In genomic region chr19:54388001-54388802, GRCh38 we compare ENCODE assay signal across 1 cellular context.
TF ChIP-seq lines count a peak whose summit lies in the region.

No MANE protein-coding gene starts in this region.

TF ChIP-seq in HEK293, 187 proteins besides CTCF, POLR2A, EP300 and RAD21 (continued from another document):
- TF ChIP-seq ZNF560 (tag by site-specific recombination; IDR thresholded peaks at IDR 0.05; ENCODE audit: borderline replicate concordance), result no peak
- 0 out of 2 replicates have a peak, but pooled peaks have one; percentile 25 for TF ChIP-seq WT1 (tag by site-specific recombination; IDR thresholded peaks at IDR 0.05)
- TF ChIP-seq ZNF658 (tag by site-specific recombination; IDR thresholded peaks at IDR 0.05), result no peak
- TF ChIP-seq ZBTB17 (tag by site-specific recombination; IDR thresholded peaks at IDR 0.05), result peak; percentile 62
- TF ChIP-seq, protein P1, sequence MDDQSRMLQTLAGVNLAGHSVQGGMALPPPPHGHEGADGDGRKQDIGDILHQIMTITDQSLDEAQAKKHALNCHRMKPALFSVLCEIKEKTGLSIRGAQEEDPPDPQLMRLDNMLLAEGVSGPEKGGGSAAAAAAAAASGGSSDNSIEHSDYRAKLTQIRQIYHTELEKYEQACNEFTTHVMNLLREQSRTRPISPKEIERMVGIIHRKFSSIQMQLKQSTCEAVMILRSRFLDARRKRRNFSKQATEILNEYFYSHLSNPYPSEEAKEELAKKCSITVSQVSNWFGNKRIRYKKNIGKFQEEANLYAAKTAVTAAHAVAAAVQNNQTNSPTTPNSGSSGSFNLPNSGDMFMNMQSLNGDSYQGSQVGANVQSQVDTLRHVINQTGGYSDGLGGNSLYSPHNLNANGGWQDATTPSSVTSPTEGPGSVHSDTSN (CRISPR knock-in tag; IDR thresholded peaks at IDR 0.05), result peak; percentile 69; the same call in 1 of the 2 replicates
- peak; percentile 64 for TF ChIP-seq PRDM1 (tag by site-specific recombination; IDR thresholded peaks at IDR 0.05)
TF ChIP-seq in HEK293: peak in this region for 7.
